Comparison of ENCODE assay signal across 1 cellular context in genomic region chr14:89165810-89166209, GRCh38.
TF ChIP-seq lines count a peak whose summit lies in the region.

No MANE protein-coding gene starts in this region.

TF ChIP-seq in WTC11, 78 proteins besides CTCF, POLR2A, EP300 and RAD21 (continued from another document):
- TF ChIP-seq ARID4B (CRISPR knock-in tag; IDR thresholded peaks at IDR 0.05; ENCODE audit: borderline replicate concordance) (no peak), RELA (CRISPR knock-in tag; IDR thresholded peaks at IDR 0.05; ENCODE audit: borderline replicate concordance) (no peak), E2F1 (CRISPR knock-in tag; IDR thresholded peaks at IDR 0.05) (no peak), JAZF1 (CRISPR knock-in tag; IDR thresholded peaks at IDR 0.05) (no peak), ZMAT4 (CRISPR knock-in tag; IDR thresholded peaks at IDR 0.05) (no peak), FOXJ3 (CRISPR knock-in tag; IDR thresholded peaks at IDR 0.05; ENCODE audit: borderline replicate concordance) (no peak), MXD4 (CRISPR knock-in tag; IDR thresholded peaks at IDR 0.05; ENCODE audit: borderline replicate concordance) (no peak), HMGA2 (CRISPR knock-in tag; IDR thresholded peaks at IDR 0.05) (no peak), IRF2 (CRISPR knock-in tag; IDR thresholded peaks at IDR 0.05; ENCODE audit: borderline replicate concordance, low read depth) (no peak), ETV6 (CRISPR knock-in tag; IDR thresholded peaks at IDR 0.05) (no peak), TEAD4 (CRISPR knock-in tag; IDR thresholded peaks at IDR 0.05) (no peak), ZNF138 (CRISPR knock-in tag; conservative IDR thresholded peaks at IDR 0.05) (no peak), CDX4 (CRISPR knock-in tag; IDR thresholded peaks at IDR 0.05; ENCODE audit: borderline replicate concordance) (no peak)
